Comparison of ENCODE assay signal across 9 cellular contexts in the genomic region with DNA sequence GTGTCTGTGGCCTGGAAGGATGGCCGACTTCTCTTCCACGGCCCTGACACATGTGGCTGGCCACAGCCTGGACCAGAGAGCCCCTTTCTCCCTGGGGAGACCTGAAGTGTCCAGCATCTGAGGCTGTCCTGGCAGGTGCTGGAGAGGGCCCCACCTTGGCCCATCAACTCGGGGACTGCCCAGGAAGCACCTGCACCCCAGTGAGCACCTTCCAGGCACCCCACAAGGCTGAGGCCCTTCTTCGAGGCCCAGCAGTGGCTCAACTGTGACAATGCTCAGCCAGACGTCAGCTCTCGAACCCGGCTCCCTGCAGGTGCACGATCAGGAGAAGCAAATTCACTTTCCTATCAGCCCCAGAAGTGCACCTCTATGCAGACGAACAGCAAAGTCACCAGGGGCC. TPM values are rescaled to one million over a fixed set of nuclear protein-coding genes. Genes with fewer than 3 reads are reported as not detected.
DNase-seq lines count a peak whose midpoint lies in the region; ATAC-seq, FAIRE-seq and TF ChIP-seq lines count a peak whose summit lies in the region.
"Had no signal": no experiment of that assay in that cellular context is flagged by ENCODE, and none has a peak within 500 bp of the region (broad histone marks: within the 10 kb centered on the region; RNA-seq: fewer than 3 reads in every experiment).

No MANE protein-coding gene starts in this region.

- peak overlapping the region; percentile 95 for H2AK9ac ChIP-seq in IMR-90 (replicated peaks; ENCODE audit: low read depth, low read length, poor library complexity)

- peak overlapping the region; percentile 97 for H3K4ac ChIP-seq in IMR-90 (ENCODE audit: low read depth, low read length)

- CTCF ChIA-PET in IMR-90 (lab: Yijun Ruan, JAX) = interaction anchor here (0.5 to 1.1 kb wide), 2 partner anchors 25 to 98 kb away, joined by 3 to 4 read pairs; no protein-coding TSS in a partner anchor

- H3K9me3 Mint-ChIP-seq in memory B cell = no peaks in the 10 kb centered on the region

- H2BK5ac ChIP-seq in IMR-90 (ENCODE audit: low read depth, low read length, poor library complexity, severe bottlenecking) = peak overlapping the region; percentile 40

- in situ Hi-C loops in IMR-90 (cut with MboI; ENCODE audit: low sequenced_read_pairs) = no loop called here

- no peak for FAIRE-seq in GM12891 (lab: Jason Lieb, UNC)

- no peak overlapping the region for H3K18ac ChIP-seq in IMR-90 (ENCODE audit: low read depth, low read length)

- H3K56ac ChIP-seq in IMR-90 (ENCODE audit: extremely low read depth, insufficient read depth, low read length) = no peak overlapping the region

- intact Hi-C loops in IMR-90 (cut with micrococcal nuclease) = no loop called here

- H3K14ac ChIP-seq in IMR-90 (replicated peaks; ENCODE audit: low read depth, low read length) = peak overlapping the region; percentile 95; the same call in 1 of the 2 replicates

- TF ChIP-seq CTCF in IMR-90 (conservative IDR thresholded peaks at IDR 0.05; ENCODE audit: low read depth, low read length) = no peak

- H3K23ac ChIP-seq in IMR-90 (ENCODE audit: low read depth, low read length) = 0 out of 2 replicates have a peak overlapping the region, but pooled peaks have one; percentile 2

- H4K8ac ChIP-seq in IMR-90 (ENCODE audit: low read depth in 2 of 2, low read length in 2 of 2) = peak overlapping the region; percentile 72 to 96; a peak in 2 of 4 replicates

- peaks cover 6% of the 10 kb centered on the region for H3K36me3 Mint-ChIP-seq in memory B cell

- peak overlapping the region; percentile 2 for H3K4me3 Mint-ChIP-seq in memory B cell

- peaks cover 32% of the 10 kb centered on the region for H3K9me1 ChIP-seq in IMR-90 (ENCODE audit: insufficient read depth, low read length)

- no TSS peak for BruUV-seq in IMR-90 (replicated peaks; lab: Mats Ljungman, UMichigan)

- POLR2A ChIA-PET in IMR-90 (lab: Charles Lee; ENCODE audit: unreplicated experiment) = no interaction called here

- H3K4me1 Mint-ChIP-seq in memory B cell = peaks cover 30% of the 10 kb centered on the region

- no peak overlapping the region for H3K27ac ChIP-seq in IMR-90 (ENCODE audit: insufficient read depth, low read length)
- H3K27ac ChIP-seq: parathyroid adenoma had no signal

- no peak overlapping the region for H2AFZ ChIP-seq in IMR-90 (replicated peaks; ENCODE audit: low read length, poor library complexity)
- H2AFZ ChIP-seq: parathyroid adenoma had no signal

- peak overlapping the region; percentile 91; the same call in 1 of the 3 replicates for H2BK15ac ChIP-seq in IMR-90 (ENCODE audit: low read depth, low read length)

- peak overlapping the region; percentile 99 for H2AK5ac ChIP-seq in IMR-90 (ENCODE audit: low read depth, low read length)

- H2BK120ac ChIP-seq in IMR-90 (ENCODE audit: low read depth, low read length) = peak overlapping the region; percentile 95

- H3K27me3 ChIP-seq in IMR-90 (ENCODE audit: control insufficient read depth, insufficient read depth, low read length) = no peaks in the 10 kb centered on the region

- 97% methylated on average over 4 of the region's 9 CpGs; no CpG with 5 or more reads in 1 of the 2 experiments for WGBS in IMR-90 (ENCODE audit: extremely low coverage in 2 of 2, insufficient read length in 1 of 2), 2 experiments

- H3K27ac Mint-ChIP-seq in memory B cell = peak overlapping the region; percentile 80

- dilution Hi-C loops in IMR-90 (cut with HindIII; ENCODE audit: low sequenced_read_pairs, unreplicated experiment) = no loop called here

- H2BK20ac ChIP-seq in IMR-90 (ENCODE audit: low read depth, low read length) = peak overlapping the region; percentile 96

- H3K4me2 ChIP-seq in IMR-90 (ENCODE audit: low read depth, low read length) = no peak overlapping the region

- no peaks in the 10 kb centered on the region for H3K9me3 ChIP-seq in IMR-90 (ENCODE audit: control insufficient read depth, insufficient read depth, low read length)

- H3K27me3 Mint-ChIP-seq in memory B cell = no peaks in the 10 kb centered on the region

- no peak for TF ChIP-seq RAD21 in IMR-90 (IDR thresholded peaks at IDR 0.05; ENCODE audit: low read length)

- peak overlapping the region; percentile 89; the same call in 1 of the 2 replicates for H4K91ac ChIP-seq in IMR-90 (ENCODE audit: insufficient read depth, low read depth, low read length)

- DNase-seq in IMR-90 = no peak
- peak in 1 of 2 donors; percentile 25 for DNase-seq in memory B cell (ENCODE audit: low spot score in 2 of 2)
- DNase-seq in central memory CD4-positive, alpha-beta T cell = no peak
- DNase-seq in stimulated activated naive CD4-positive, alpha-beta T cell (lab: John Stamatoyannopoulos, UW) = no peak
- no peak for DNase-seq in GM12891 (ENCODE audit: insufficient read length, low spot score)
- DNase-seq in NOMO-1 (lab: John Stamatoyannopoulos, UW; ENCODE audit: unreplicated experiment in 2 of 2) = no peak

- TF ChIP-seq POLR2A in IMR-90 (IDR thresholded peaks at IDR 0.05; ENCODE audit: low read depth, low read length) = no peak
- TF ChIP-seq POLR2A in GM12891 (IDR thresholded peaks at IDR 0.05; ENCODE audit: low read depth, low read length) = no peak

- no peak overlapping the region for H3K9ac ChIP-seq in IMR-90 (ENCODE audit: low read depth, low read length)
- H3K9ac ChIP-seq: parathyroid adenoma had no signal

- peak; percentile 15 for ATAC-seq in GM18502 (IDR thresholded peaks at IDR 0.05; ENCODE audit: poor library complexity, unreplicated experiment)
- ATAC-seq in GM21576 (IDR thresholded peaks at IDR 0.05; ENCODE audit: unreplicated experiment) = peak; percentile 27
- ATAC-seq in IMR-90 (ENCODE audit: low read depth) = no peak
- peak; percentile 7 for ATAC-seq in memory B cell (ENCODE audit: low read depth)

- H3K4me1 ChIP-seq in IMR-90 (ENCODE audit: control insufficient read depth, insufficient read depth, low read length) = peaks cover 19% of the 10 kb centered on the region
- H3K4me1 ChIP-seq: parathyroid adenoma had no signal

- H3K79me1 ChIP-seq in IMR-90 (ENCODE audit: low read depth in 1 of 2, low read length in 2 of 2) = peaks cover 17 to 65% of the 10 kb centered on the region in 2 experiments

- no peak overlapping the region for H4K5ac ChIP-seq in IMR-90 (ENCODE audit: low read depth, low read length)

- no peak overlapping the region for H3K4me3 ChIP-seq in IMR-90 (ENCODE audit: insufficient read depth, low read depth, low read length)

- H3K36me3 ChIP-seq in IMR-90 (ENCODE audit: control insufficient read depth, insufficient read depth, low read length) = peaks cover 60% of the 10 kb centered on the region

- H4K20me1 ChIP-seq in IMR-90 (ENCODE audit: insufficient read depth, low read length) = no peaks in the 10 kb centered on the region

TF ChIP-seq in IMR-90, 13 proteins besides CTCF, POLR2A, EP300 and RAD21 (continues in another document):
- TF ChIP-seq MAZ (IDR thresholded peaks at IDR 0.05; ENCODE audit: borderline replicate concordance, low read depth, low read length) (no peak), NFE2L2 (IDR thresholded peaks at IDR 0.05; ENCODE audit: low read depth, low read length) (no peak), FOS (IDR thresholded peaks at IDR 0.05; ENCODE audit: low read depth, low read length) (no peak), SMC3 (IDR thresholded peaks at IDR 0.05; ENCODE audit: low read depth, low read length) (no peak)
- TF ChIP-seq, protein P1, sequence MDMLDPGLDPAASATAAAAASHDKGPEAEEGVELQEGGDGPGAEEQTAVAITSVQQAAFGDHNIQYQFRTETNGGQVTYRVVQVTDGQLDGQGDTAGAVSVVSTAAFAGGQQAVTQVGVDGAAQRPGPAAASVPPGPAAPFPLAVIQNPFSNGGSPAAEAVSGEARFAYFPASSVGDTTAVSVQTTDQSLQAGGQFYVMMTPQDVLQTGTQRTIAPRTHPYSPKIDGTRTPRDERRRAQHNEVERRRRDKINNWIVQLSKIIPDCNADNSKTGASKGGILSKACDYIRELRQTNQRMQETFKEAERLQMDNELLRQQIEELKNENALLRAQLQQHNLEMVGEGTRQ (IDR thresholded peaks at IDR 0.05; ENCODE audit: low read depth, low read length) = no peak

TF ChIP-seq in GM12891, 5 proteins besides CTCF, POLR2A, EP300 and RAD21:
- TF ChIP-seq SPI1 (IDR thresholded peaks at IDR 0.05; ENCODE audit: low read depth, low read length) (no peak), PAX5 (IDR thresholded peaks at IDR 0.05; ENCODE audit: insufficient read depth, low read length, severe bottlenecking) (no peak), TAF1 (IDR thresholded peaks at IDR 0.05; ENCODE audit: low read depth, low read length) (no peak)

RNA-seq across cellular contexts. Expression of a gene that starts 24.3 kb away (rescaled TPM):
- 35.3 and 55.5 TPM in 2 replicates for total RNA-seq in IMR-90 (2012; rRNA removed)
- 77.0 and 89.7 TPM in 2 replicates for polyA plus RNA-seq in IMR-90 (2012; rRNA removed)
- polyA plus RNA-seq in IMR-90 (2012; cell fraction: cytosol; rRNA removed) = 29.0 and 54.5 TPM in 2 replicates
- 9.4 and 39.2 TPM in 2 replicates for polyA plus RNA-seq in IMR-90 (2012; cell fraction: nucleus; rRNA removed; ENCODE audit: low replicate concordance)
- 293 TPM for polyA plus RNA-seq in GM12891 (2012; ENCODE audit: low read depth, missing spikeins)
